In genomic region chr10:60289800-60290199, GRCh38 we compare ENCODE assay signal across 18 cellular contexts.
"Had no signal": no experiment of that assay in that cellular context is flagged by ENCODE, and none has a peak within 500 bp of the region (broad histone marks: within the 10 kb centered on the region; RNA-seq: fewer than 3 reads in every experiment).

No MANE protein-coding gene starts in this region.

- H3K9me3 ChIP-seq: left lung, pancreas, psoas muscle, testis, transverse colon had no signal

- H3K4me3 Mint-ChIP-seq: activated naive CD8-positive, alpha-beta T cell; activated T-cell treated with anti-CD3 and anti-CD28 coated beads, Interleukin-2, amount 50 U/mL, for 72 hours; naive thymus-derived CD4-positive, alpha-beta T cell; neural crest cell had no signal

- H3K27ac ChIP-seq: left lung, pancreas, psoas muscle, testis, transverse colon, VCaP had no signal

- ATAC-seq: activated T-cell treated with anti-CD3 and anti-CD28 coated beads, Interleukin-2, amount 50 U/mL, for 72 hours; left lung; naive thymus-derived CD4-positive, alpha-beta T cell; pancreas; psoas muscle; stimulated activated naive CD8-positive, alpha-beta T cell treated with anti-CD3 and anti-CD28 coated beads, Interleukin-15, Interleukin-2, amounts not matched to agents 100 U/mL and 50 U/mL, for 24 hours had no signal

- H3K4me1 Mint-ChIP-seq: neural crest cell had no signal

- DNase-seq: activated CD4-positive, alpha-beta T cell treated with anti-CD3 and anti-CD28 coated beads for 4 hours; activated CD4-positive, alpha-beta T cell treated with anti-CD3 and anti-CD28 coated beads, Interleukin-2, amount 50 U/mL, for 4 hours; activated naive CD4-positive, alpha-beta T cell; activated T-cell treated with anti-CD3 and anti-CD28 coated beads for 4 hours; activated T-cell treated with anti-CD3 and anti-CD28 coated beads, Interleukin-2, amount 50 U/mL, for 72 hours; foreskin fibroblast; left lung; naive thymus-derived CD4-positive, alpha-beta T cell; pancreas; psoas muscle; stimulated activated CD4-positive, alpha-beta T cell treated with anti-CD3 and anti-CD28 coated beads, Interleukin-4, amount 100 ng/mL, for 1 hour; stimulated activated naive CD8-positive, alpha-beta T cell treated with anti-CD3 and anti-CD28 coated beads, Interleukin-15, Interleukin-2, amounts not matched to agents 100 U/mL and 50 U/mL, for 24 hours; T-helper 9 cell; testis; transverse colon had no signal

- H3K4me3 ChIP-seq: left lung, pancreas, psoas muscle, testis, transverse colon had no signal

- H3K27me3 Mint-ChIP-seq: naive thymus-derived CD4-positive, alpha-beta T cell had no signal

- H3K36me3 ChIP-seq: left lung, pancreas, transverse colon had no signal

- H3K27me3 ChIP-seq: left lung, pancreas, testis, transverse colon had no signal

- H3K4me1 ChIP-seq: pancreas, psoas muscle, testis, transverse colon had no signal

- H3K27ac Mint-ChIP-seq: activated naive CD8-positive, alpha-beta T cell; activated T-cell treated with anti-CD3 and anti-CD28 coated beads, Interleukin-2, amount 50 U/mL, for 72 hours had no signal

- H3K36me3 Mint-ChIP-seq: activated naive CD8-positive, alpha-beta T cell had no signal
